17 cellular contexts compared by ENCODE assay signal in the genomic region with DNA sequence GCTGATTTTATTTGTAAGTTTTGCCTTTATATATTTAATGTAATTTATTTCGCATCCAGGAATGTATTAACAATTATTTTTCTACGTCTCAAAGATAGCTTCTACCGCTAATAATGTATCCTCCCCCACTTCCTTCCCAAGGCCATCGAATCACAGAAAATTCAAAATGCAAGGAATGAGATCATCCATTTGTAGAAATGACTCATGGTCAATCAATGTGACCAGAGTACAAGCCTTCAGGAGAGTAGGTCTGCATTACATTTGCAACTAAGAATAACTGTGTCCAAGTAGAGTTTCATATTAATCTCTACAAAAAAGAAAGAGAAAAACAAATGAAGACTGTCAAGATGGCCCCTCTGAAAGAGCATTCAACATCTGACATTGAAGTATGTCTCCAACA.
DNase-seq lines count a peak whose midpoint lies in the region; FAIRE-seq and TF ChIP-seq lines count a peak whose summit lies in the region.
"Had no signal": no experiment of that assay in that cellular context is flagged by ENCODE, and none has a peak within 500 bp of the region (broad histone marks: within the 10 kb centered on the region; RNA-seq: fewer than 3 reads in every experiment).

No MANE protein-coding gene starts in this region.

- no peak overlapping the region for H2BK5ac ChIP-seq in mesendoderm (ENCODE audit: low read length)

- H3K23ac ChIP-seq in mesendoderm (ENCODE audit: low read length) = no peak overlapping the region

- in situ Hi-C loops in Caki2 (cut with HindIII; ENCODE audit: low pct_unique_long_range_greater_than_20kb, low sequenced_read_pairs) = no loop called here

- no peak overlapping the region for H2BK15ac ChIP-seq in mesendoderm (replicated peaks; ENCODE audit: low read depth)

- H4K8ac ChIP-seq in mesendoderm (ENCODE audit: low read depth, low read length) = no peak overlapping the region

- H3K27me3 ChIP-seq in bronchial epithelial cell (ENCODE audit: control insufficient read depth, insufficient read depth, low read length) = no peaks in the 10 kb centered on the region
- no peaks in the 10 kb centered on the region for H3K27me3 ChIP-seq in mesendoderm (ENCODE audit: insufficient read depth, low read length, poor library complexity)
- no peaks in the 10 kb centered on the region for H3K27me3 ChIP-seq in osteoblast (ENCODE audit: insufficient read depth, low read length)
- H3K27me3 ChIP-seq: BE2C had no signal

- no peak overlapping the region for H2AK5ac ChIP-seq in mesendoderm (ENCODE audit: low read length)

- TF ChIP-seq CTCF in bronchial epithelial cell (IDR thresholded peaks at IDR 0.05; ENCODE audit: insufficient read depth, low read length, severe bottlenecking) (no peak), osteoblast (IDR thresholded peaks at IDR 0.05; ENCODE audit: extremely low read depth, low read depth, low read length) (no peak)

- H2AFZ ChIP-seq in osteoblast (ENCODE audit: low read length) = no peak overlapping the region
- H2AFZ ChIP-seq: PC-9 had no signal

- FAIRE-seq in bronchial epithelial cell (lab: Jason Lieb, UNC) = no peak

- no peak overlapping the region for H3K4me2 ChIP-seq in mesendoderm (ENCODE audit: low read length)
- no peak overlapping the region for H3K4me2 ChIP-seq in osteoblast (ENCODE audit: insufficient read depth, low read length)
- H3K4me2 ChIP-seq: PC-9 had no signal

- H3K36me3 ChIP-seq in bronchial epithelial cell (ENCODE audit: control insufficient read depth, insufficient read depth, low read length) = no peaks in the 10 kb centered on the region
- H3K36me3 ChIP-seq in mesendoderm (ENCODE audit: control insufficient read depth, insufficient read depth, low read length) = no peaks in the 10 kb centered on the region
- H3K36me3 ChIP-seq in osteoblast (ENCODE audit: insufficient read depth, low read length) = no peaks in the 10 kb centered on the region
- H3K36me3 ChIP-seq: BE2C had no signal

- H3K56ac ChIP-seq in mesendoderm (ENCODE audit: low read length) = no peak overlapping the region

- H3K4me1 ChIP-seq in mesendoderm (ENCODE audit: control insufficient read depth, low read depth, low read length) (no peaks in the 10 kb centered on the region), osteoblast (ENCODE audit: insufficient read depth, low read length) (no peaks in the 10 kb centered on the region)
- H3K4me1 ChIP-seq: BE2C had no signal

- peak; percentile 11 for DNase-seq in Caki2 (ENCODE audit: low read depth)
- peak; percentile 1 for DNase-seq in M059J (ENCODE audit: low read depth)
- DNase-seq in bronchial epithelial cell (ENCODE audit: low read depth) = peak; percentile 5
- peak; percentile 46 for DNase-seq in mesendoderm
- no peak for DNase-seq in osteoblast (ENCODE audit: insufficient read length, low spot score, missing footprints)
- no peak for DNase-seq in NCI-H1930 (lab: John Stamatoyannopoulos, UW)
- DNase-seq in NCI-H82 (lab: John Stamatoyannopoulos, UW) = no peak
- DNase-seq in NCI-H446 treated with DMSO at 0.1 percent for 48 hours (lab: John Stamatoyannopoulos, UW) = no peak
- DNase-seq: BE2C; CD4-positive, alpha-beta memory T cell; HCEC 1CT; IMR-90; NCI-H1436 treated with DMSO at 0.1 percent for 48 hours; NCI-H345; NCI-H69; PC-9 had no signal

- WGBS in mesendoderm (ENCODE audit: extremely low coverage, insufficient coverage, low lambda C conversion rate) = no CpG with 5 or more reads among the region's 4 CpGs

- no peaks in the 10 kb centered on the region for H3K79me1 ChIP-seq in mesendoderm (ENCODE audit: low read length)

- no peaks in the 10 kb centered on the region for H3K9me3 ChIP-seq in osteoblast (ENCODE audit: low read depth, low read length)
- H3K9me3 ChIP-seq: BE2C had no signal

- no peak overlapping the region for H3K9ac ChIP-seq in mesendoderm (ENCODE audit: low read length)

- H3K79me2 ChIP-seq in mesendoderm (ENCODE audit: control insufficient read depth, insufficient read depth, low read length) = no peaks in the 10 kb centered on the region
- no peaks in the 10 kb centered on the region for H3K79me2 ChIP-seq in osteoblast (ENCODE audit: insufficient read depth, low read length)

- H3K4me3 ChIP-seq in bronchial epithelial cell (ENCODE audit: low read depth, low read length) = no peak overlapping the region
- no peak overlapping the region for H3K4me3 ChIP-seq in mesendoderm (ENCODE audit: low read length)
- H3K4me3 ChIP-seq in osteoblast (ENCODE audit: insufficient read depth, low read length) = no peak overlapping the region
- H3K4me3 ChIP-seq: PC-9, SK-N-MC had no signal

- H4K5ac ChIP-seq in mesendoderm (ENCODE audit: low read length) = no peak overlapping the region

- no peaks in the 10 kb centered on the region for H4K20me1 ChIP-seq in osteoblast (ENCODE audit: insufficient read depth, low read length)

- no peak overlapping the region for H3K4ac ChIP-seq in mesendoderm (ENCODE audit: low read depth, low read length)

- no peak overlapping the region for H3K18ac ChIP-seq in mesendoderm (ENCODE audit: low read length)

- no peak overlapping the region for H2BK120ac ChIP-seq in mesendoderm (ENCODE audit: low read depth, low read length)

- H3K27ac ChIP-seq in mesendoderm (ENCODE audit: low read depth, low read length) (no peak overlapping the region), osteoblast (ENCODE audit: low read depth, low read length) (no peak overlapping the region)
- H3K27ac ChIP-seq: PC-9, SK-N-MC had no signal

Comparison
In these comparisons a context has a peak if more than half of its experiments do, and no peak if none do; other contexts are left out.
1. DNase-seq: peak in Caki2 (single experiment), M059J (single experiment), bronchial epithelial cell (single experiment) and mesendoderm (single experiment); none in osteoblast (single experiment), NCI-H1930 (0 of 2), NCI-H82 (single experiment) and NCI-H446 treated with DMSO at 0.1 percent for 48 hours (single experiment).